Comparison of ENCODE assay signal across 8 cellular contexts in genomic region chr2:9139491-9140443, GRCh38.
A peak's percentile ranks its signal among the peaks of the same experiment; 100 is the strongest.
DNase-seq lines count a peak whose midpoint lies in the region; ATAC-seq lines count a peak whose summit lies in the region.

No MANE protein-coding gene starts in this region.

- peak; percentile 14 for DNase-seq in DMS114 treated with DMSO at 0.1 percent for 48 hours (lab: John Stamatoyannopoulos, UW; ENCODE audit: unreplicated experiment)
- peak; percentile 63 for DNase-seq in NCI-H460 (ENCODE audit: extremely low read depth, low read depth)
- DNase-seq in activated CD4-positive, alpha-beta T cell treated with anti-CD3 and anti-CD28 coated beads, Interleukin-2, amount 50 U/mL, for 4 hours = peak; percentile 41 to 47
- DNase-seq in effector CD8-positive, alpha-beta T cell (lab: John Stamatoyannopoulos, UW) = peak; percentile 5
- DNase-seq in medulla oblongata (ENCODE audit: extremely low spot score) = peak; percentile 76
- DNase-seq in stimulated activated CD8-positive, alpha-beta memory T cell treated with anti-CD3 and anti-CD28 coated beads, Interleukin-4, amount 100 ng/mL, for 1 hour (ENCODE audit: low read depth in 2 of 2, low spot score in 1 of 2) = peak; percentile 9 to 18

- ATAC-seq in HG02610 (IDR thresholded peaks at IDR 0.05; ENCODE audit: unreplicated experiment) (peak; percentile 42), GM21360 (IDR thresholded peaks at IDR 0.05; ENCODE audit: unreplicated experiment) (no peak)

Comparison
In these comparisons a context has a peak if more than half of its experiments do, and no peak if none do; other contexts are left out.
1. DNase-seq: peak in every context shown above with its lines; median percentile 76 in medulla oblongata; 63 in NCI-H460; 44 in activated CD4-positive, alpha-beta T cell treated with anti-CD3 and anti-CD28 coated beads, Interleukin-2, amount 50 U/mL, for 4 hours; 14 in DMS114 treated with DMSO at 0.1 percent for 48 hours; 14 in stimulated activated CD8-positive, alpha-beta memory T cell treated with anti-CD3 and anti-CD28 coated beads, Interleukin-4, amount 100 ng/mL, for 1 hour; 5 in effector CD8-positive, alpha-beta T cell.